ENCODE assay signal across 26 cellular contexts in genomic region chr3:143824675-143825074, GRCh38. TPM values are rescaled to one million over a fixed set of nuclear protein-coding genes. Genes with fewer than 3 reads are reported as not detected.
DNase-seq lines count a peak whose midpoint lies in the region; ATAC-seq, FAIRE-seq and TF ChIP-seq lines count a peak whose summit lies in the region.
"Had no signal": no experiment of that assay in that cellular context is flagged by ENCODE, and none has a peak within 500 bp of the region (broad histone marks: within the 10 kb centered on the region; RNA-seq: fewer than 3 reads in every experiment).

No MANE protein-coding gene starts in this region.

- no peak overlapping the region for H3K4ac ChIP-seq in neuronal stem cell (ENCODE audit: low read length)

- H3K4me2 ChIP-seq in GM12878 (ENCODE audit: control insufficient read depth, insufficient read depth) (peak overlapping the region; percentile 8; the same call in 1 of the 2 replicates), neuronal stem cell (ENCODE audit: insufficient read depth, low read length, poor library complexity, severe bottlenecking) (no peak overlapping the region)

- BruUV-seq in GM12878 (replicated peaks; lab: Mats Ljungman, UMichigan) = no TSS peak

- H2AFZ ChIP-seq in GM12878 (ENCODE audit: control insufficient read depth, low read depth, low read length) (no peak overlapping the region), neuronal stem cell (ENCODE audit: low read length) (no peak overlapping the region)

- no peaks in the 10 kb centered on the region for H3K9me3 ChIP-seq in CD8-positive, alpha-beta memory T cell (ENCODE audit: low read length)
- H3K9me3 ChIP-seq in GM12878 (replicated peaks; ENCODE audit: control insufficient read depth, insufficient read depth, low read length) = peaks cover 2% of the 10 kb centered on the region; the same call in 2 of the 3 replicates
- H3K9me3 ChIP-seq in left lung = no peaks in the 10 kb centered on the region
- H3K9me3 ChIP-seq in neuronal stem cell (replicated peaks in 1 of 2; ENCODE audit: control insufficient read depth in 2 of 2, insufficient read depth in 1 of 2, low read depth in 1 of 2, low read length in 2 of 2) = no peaks in the 10 kb centered on the region
- H3K9me3 ChIP-seq: body of pancreas, neutrophil, SJCRH30, thoracic aorta had no signal

- DNase-seq in AG10803 (ENCODE audit: low read depth) (peak; percentile 84), GM12878 (ENCODE audit: low read depth, low spot score) (no peak), left lung (no peak), neuronal stem cell (ENCODE audit: low spot score) (no peak)
- DNase-seq in CD8-positive, alpha-beta memory T cell = no peak
- no peak for DNase-seq in activated CD4-positive, alpha-beta T cell treated with anti-CD3 and anti-CD28 coated beads, Interleukin-2, amount 10 ng/mL, durations not matched to agents 7 days and 5 days
- no peak for DNase-seq in activated naive CD8-positive, alpha-beta T cell treated with anti-CD3 and anti-CD28 coated beads for 36 hours
- DNase-seq: ACHN; activated CD4-positive, alpha-beta T cell treated with anti-CD3 and anti-CD28 coated beads for 4 hours; activated CD8-positive, alpha-beta memory T cell treated with anti-CD3 and anti-CD28 coated beads, Interleukin-2, amount 10 ng/mL, durations not matched to agents 7 days and 5 days; activated naive CD8-positive, alpha-beta T cell treated with anti-CD3 and anti-CD28 coated beads, Interleukin-2, amount 10 ng/mL, durations not matched to agents 7 days and 5 days; body of pancreas; effector memory CD8-positive, alpha-beta T cell; Karpas-422; NCI-H1048; NCI-H2029 treated with DMSO at 0.1 percent for 48 hours; NCI-H510A; NK-92 treated with Interleukin-12 subunit alpha and Interleukin-12 subunit beta, amount 100 ng/mL, for 24 hours; SJCRH30; small intestine; stimulated activated CD4-positive, alpha-beta T cell treated with anti-CD3 and anti-CD28 coated beads, Interleukin-2, amount 100 ng/mL, for 48 hours; stimulated activated naive CD4-positive, alpha-beta T cell; T-cell had no signal

- no peak overlapping the region for H3K14ac ChIP-seq in neuronal stem cell (ENCODE audit: low read length)

- H3K27ac Mint-ChIP-seq in CD8-positive, alpha-beta memory T cell = peak overlapping the region in 1 of 8 donors; percentile 83
- no peak overlapping the region for H3K27ac Mint-ChIP-seq in activated CD4-positive, alpha-beta T cell treated with anti-CD3 and anti-CD28 coated beads, Interleukin-2, amount 10 ng/mL, durations not matched to agents 7 days and 5 days
- no peak overlapping the region for H3K27ac Mint-ChIP-seq in activated naive CD8-positive, alpha-beta T cell treated with anti-CD3 and anti-CD28 coated beads for 36 hours
- H3K27ac Mint-ChIP-seq: activated CD8-positive, alpha-beta memory T cell treated with anti-CD3 and anti-CD28 coated beads, Interleukin-2, amount 10 ng/mL, durations not matched to agents 7 days and 5 days; activated naive CD8-positive, alpha-beta T cell treated with anti-CD3 and anti-CD28 coated beads, Interleukin-2, amount 10 ng/mL, durations not matched to agents 7 days and 5 days had no signal

- no peak overlapping the region for H3K4me3 ChIP-seq in AG10803 (ENCODE audit: low read length)
- H3K4me3 ChIP-seq in CD8-positive, alpha-beta memory T cell (ENCODE audit: low read length) = no peak overlapping the region
- no peak overlapping the region for H3K4me3 ChIP-seq in GM12878
- no peak overlapping the region for H3K4me3 ChIP-seq in left lung
- H3K4me3 ChIP-seq in neuronal stem cell (ENCODE audit: low read length in 2 of 2) = no peak overlapping the region
- H3K4me3 ChIP-seq: body of pancreas, SJCRH30, thoracic aorta had no signal

- 100% methylated on average over 2 of the region's 2 CpGs for WGBS in GM12878 (ENCODE audit: insufficient coverage, insufficient replicate concordance, low lambda C conversion rate, missing lambda C conversion rate)
- WGBS in neuronal stem cell (ENCODE audit: extremely low coverage in 2 of 2, insufficient read length in 2 of 2, insufficient replicate concordance in 1 of 2), 2 donors = no CpG with 5 or more reads among the region's 2 CpGs

- intact Hi-C loops in GM12878 (cut with micrococcal nuclease; ENCODE audit: unreplicated experiment) (no loop called here), left lung (cut with DNase I) (no loop called here)

- peak overlapping the region in 5 of 7 donors; percentile 18 to 61 (median 28) for H3K4me3 Mint-ChIP-seq in CD8-positive, alpha-beta memory T cell
- no peak overlapping the region for H3K4me3 Mint-ChIP-seq in activated CD4-positive, alpha-beta T cell treated with anti-CD3 and anti-CD28 coated beads, Interleukin-2, amount 10 ng/mL, durations not matched to agents 7 days and 5 days
- no peak overlapping the region for H3K4me3 Mint-ChIP-seq in activated naive CD8-positive, alpha-beta T cell treated with anti-CD3 and anti-CD28 coated beads for 36 hours
- H3K4me3 Mint-ChIP-seq: activated CD8-positive, alpha-beta memory T cell treated with anti-CD3 and anti-CD28 coated beads, Interleukin-2, amount 10 ng/mL, durations not matched to agents 7 days and 5 days; activated naive CD8-positive, alpha-beta T cell treated with anti-CD3 and anti-CD28 coated beads, Interleukin-2, amount 10 ng/mL, durations not matched to agents 7 days and 5 days had no signal

- H3K9ac ChIP-seq in GM12878 (ENCODE audit: control insufficient read depth, insufficient read depth, low read length) (no peak overlapping the region), neuronal stem cell (ENCODE audit: low read depth, low read length, poor library complexity) (no peak overlapping the region)

- no peaks in the 10 kb centered on the region for H3K27me3 ChIP-seq in CD8-positive, alpha-beta memory T cell (ENCODE audit: insufficient read depth, low read length, poor library complexity, severe bottlenecking)
- no peaks in the 10 kb centered on the region for H3K27me3 ChIP-seq in GM12878 (replicated peaks in 1 of 2; ENCODE audit: control insufficient read depth in 2 of 2, insufficient read depth in 2 of 2, low read length in 1 of 2)
- H3K27me3 ChIP-seq in left lung = no peaks in the 10 kb centered on the region
- no peaks in the 10 kb centered on the region for H3K27me3 ChIP-seq in neuronal stem cell (ENCODE audit: control insufficient read depth in 3 of 3, insufficient read depth in 3 of 3, low read depth in 1 of 3, low read length in 3 of 3)
- H3K27me3 ChIP-seq: body of pancreas, neutrophil had no signal

- TF ChIP-seq EP300 in GM12878 (IDR thresholded peaks at IDR 0.05; ENCODE audit: borderline replicate concordance in 1 of 2, control insufficient read depth in 1 of 2, low read depth in 2 of 2, low read length in 2 of 2) = no peak

- H3K23ac ChIP-seq in neuronal stem cell (ENCODE audit: low read depth, low read length, poor library complexity) = no peak overlapping the region

- H2AK5ac ChIP-seq in neuronal stem cell (ENCODE audit: low read depth, low read length) = no peak overlapping the region

- no peak overlapping the region for H3K27ac ChIP-seq in CD8-positive, alpha-beta memory T cell (ENCODE audit: low read depth, low read length)
- H3K27ac ChIP-seq in GM12878 (ENCODE audit: control insufficient read depth, insufficient read depth) (no peak overlapping the region), left lung (peak overlapping the region; percentile 13 to 76), neuronal stem cell (replicated peaks; ENCODE audit: low read length) (no peak overlapping the region)
- H3K27ac ChIP-seq: body of pancreas, SJCRH30, thoracic aorta had no signal

- TF ChIP-seq POLR2A in GM12878 (IDR thresholded peaks at IDR 0.05; ENCODE audit: low read depth, low read length) = no peak

- no peak overlapping the region for H2BK5ac ChIP-seq in neuronal stem cell (ENCODE audit: low read length)

- H4K91ac ChIP-seq in neuronal stem cell (ENCODE audit: low read depth, low read length, poor library complexity) = no peak overlapping the region

- no peak overlapping the region for H2BK120ac ChIP-seq in neuronal stem cell (ENCODE audit: low read depth, low read length)

- no peak overlapping the region for H3K18ac ChIP-seq in neuronal stem cell (ENCODE audit: low read length)

- no peak for TF ChIP-seq RAD21 in GM12878 (IDR thresholded peaks at IDR 0.05; ENCODE audit: insufficient read depth, low read depth, low read length)

- no peaks in the 10 kb centered on the region for H3K9me3 Mint-ChIP-seq in CD8-positive, alpha-beta memory T cell
- H3K9me3 Mint-ChIP-seq in activated CD4-positive, alpha-beta T cell treated with anti-CD3 and anti-CD28 coated beads, Interleukin-2, amount 10 ng/mL, durations not matched to agents 7 days and 5 days = peaks cover 12% of the 10 kb centered on the region
- H3K9me3 Mint-ChIP-seq in activated naive CD8-positive, alpha-beta T cell treated with anti-CD3 and anti-CD28 coated beads for 36 hours = peaks cover 14% of the 10 kb centered on the region

- peaks cover 0 to 2% of the 10 kb centered on the region in 2 donors for H3K27me3 Mint-ChIP-seq in CD8-positive, alpha-beta memory T cell
- no peaks in the 10 kb centered on the region for H3K27me3 Mint-ChIP-seq in activated CD4-positive, alpha-beta T cell treated with anti-CD3 and anti-CD28 coated beads, Interleukin-2, amount 10 ng/mL, durations not matched to agents 7 days and 5 days
- H3K27me3 Mint-ChIP-seq in activated naive CD8-positive, alpha-beta T cell treated with anti-CD3 and anti-CD28 coated beads for 36 hours = no peaks in the 10 kb centered on the region
- H3K27me3 Mint-ChIP-seq: activated CD8-positive, alpha-beta memory T cell treated with anti-CD3 and anti-CD28 coated beads, Interleukin-2, amount 10 ng/mL, durations not matched to agents 7 days and 5 days; activated naive CD8-positive, alpha-beta T cell treated with anti-CD3 and anti-CD28 coated beads, Interleukin-2, amount 10 ng/mL, durations not matched to agents 7 days and 5 days; effector memory CD8-positive, alpha-beta T cell; T-cell had no signal

- TF ChIP-seq CTCF in AG10803 (conservative IDR thresholded peaks at IDR 0.05; ENCODE audit: low read length) (no peak), GM12878 (IDR thresholded peaks at IDR 0.05 in 2 of 3, conservative IDR thresholded peaks at IDR 0.05 in 1 of 3; ENCODE audit: control insufficient read depth in 2 of 3, extremely low read depth in 1 of 3, insufficient read depth in 1 of 3, low read depth in 3 of 3, low read length in 3 of 3) (no peak), left lung (IDR thresholded peaks at IDR 0.05) (no peak)

- no peak for FAIRE-seq in GM12878 (lab: Jason Lieb, UNC)
- FAIRE-seq: small intestine had no signal

- RAD21 ChIA-PET in GM12878 (lab: Charles Lee; ENCODE audit: unreplicated experiment) = no interaction called here

- H3K79me2 ChIP-seq in GM12878 (ENCODE audit: control insufficient read depth, insufficient read depth, low read length) = no peaks in the 10 kb centered on the region

- peaks cover 3 to 12% (median 4%) of the 10 kb centered on the region in 3 donors for H3K36me3 Mint-ChIP-seq in CD8-positive, alpha-beta memory T cell
- peaks cover 24% of the 10 kb centered on the region for H3K36me3 Mint-ChIP-seq in activated CD4-positive, alpha-beta T cell treated with anti-CD3 and anti-CD28 coated beads, Interleukin-2, amount 10 ng/mL, durations not matched to agents 7 days and 5 days (ENCODE audit: low read depth)
- H3K36me3 Mint-ChIP-seq in activated naive CD8-positive, alpha-beta T cell treated with anti-CD3 and anti-CD28 coated beads for 36 hours = peaks cover 16% of the 10 kb centered on the region

- H4K8ac ChIP-seq in neuronal stem cell (ENCODE audit: low read depth, low read length) = no peak overlapping the region

- POLR2A ChIA-PET in CD8-positive, alpha-beta memory T cell (lab: Charles Lee) = interaction anchor here (0.8 kb wide), 1 partner anchor 146 kb away, joined by 3 read pairs; no protein-coding TSS in a partner anchor
- POLR2A ChIA-PET in GM12878 (lab: Charles Lee) = no interaction called here
- POLR2A ChIA-PET in activated CD4-positive, alpha-beta T cell treated with anti-CD3 and anti-CD28 coated beads, Interleukin-2, amount 10 ng/mL, durations not matched to agents 7 days and 5 days (lab: Charles Lee) = interaction anchor here (0.6 kb wide), 1 partner anchor 118 kb away, joined by 3 read pairs; no protein-coding TSS in a partner anchor

- no peak overlapping the region for H2BK12ac ChIP-seq in neuronal stem cell (ENCODE audit: low read length)

- no peak overlapping the region for H2BK15ac ChIP-seq in neuronal stem cell (ENCODE audit: low read length)

- no peaks in the 10 kb centered on the region for H3K79me1 ChIP-seq in neuronal stem cell (ENCODE audit: low read depth, low read length)

- SMC1A ChIA-PET in GM12878 (lab: Charles Lee; ENCODE audit: uncharacterized antibody, unreplicated experiment) = interaction anchor here (0.9 kb wide), 1 partner anchor 46 kb away, joined by 3 read pairs; no protein-coding TSS in a partner anchor

- CTCF ChIA-PET in CD8-positive, alpha-beta memory T cell (lab: Charles Lee) = interaction anchor here (0.7 to 1.2 kb wide), 4 partner anchors 9 to 49 kb away, joined by 3 read pairs; no protein-coding TSS in a partner anchor
- CTCF ChIA-PET in GM12878 (lab: Yijun Ruan, JAX) = interaction anchor here (0.8 to 1.8 kb wide), 2 partner anchors 47 to 60 kb away, joined by 3 read pairs; no protein-coding TSS in a partner anchor
- CTCF ChIA-PET in activated CD4-positive, alpha-beta T cell treated with anti-CD3 and anti-CD28 coated beads, Interleukin-2, amount 10 ng/mL, durations not matched to agents 7 days and 5 days (lab: Charles Lee) = interaction anchor here (0.6 kb wide), 1 partner anchor 83 kb away, joined by 3 read pairs; no protein-coding TSS in a partner anchor

- H3K4me1 Mint-ChIP-seq in CD8-positive, alpha-beta memory T cell = peaks cover 28 to 70% (median 42%) of the 10 kb centered on the region in 3 donors
- peaks cover 50% of the 10 kb centered on the region for H3K4me1 Mint-ChIP-seq in activated CD4-positive, alpha-beta T cell treated with anti-CD3 and anti-CD28 coated beads, Interleukin-2, amount 10 ng/mL, durations not matched to agents 7 days and 5 days
- H3K4me1 Mint-ChIP-seq in activated naive CD8-positive, alpha-beta T cell treated with anti-CD3 and anti-CD28 coated beads for 36 hours = peaks cover 19% of the 10 kb centered on the region

- ATAC-seq in GM12878 (no peak), left lung (no peak), HG02885 (IDR thresholded peaks at IDR 0.05; ENCODE audit: poor library complexity, unreplicated experiment) (no peak)
- ATAC-seq: body of pancreas had no signal

- in situ Hi-C loops in GM12878 (cut with MboI) = no loop called here

- peaks cover 16% of the 10 kb centered on the region for H3K4me1 ChIP-seq in CD8-positive, alpha-beta memory T cell (ENCODE audit: insufficient read depth, low read length)
- peaks cover 21% of the 10 kb centered on the region for H3K4me1 ChIP-seq in GM12878 (ENCODE audit: control insufficient read depth, insufficient read depth, low read length)
- peaks cover under 1 to 63% of the 10 kb centered on the region in 2 donors for H3K4me1 ChIP-seq in left lung
- H3K4me1 ChIP-seq in neuronal stem cell (ENCODE audit: control insufficient read depth in 2 of 2, insufficient read depth in 1 of 2, low read depth in 1 of 2, low read length in 2 of 2) = peaks cover 0 to 6% of the 10 kb centered on the region in 2 donors
- H3K4me1 ChIP-seq: body of pancreas, SJCRH30 had no signal

- no peaks in the 10 kb centered on the region for H3K36me3 ChIP-seq in CD8-positive, alpha-beta memory T cell (ENCODE audit: insufficient read depth, low read length)
- H3K36me3 ChIP-seq in GM12878 (ENCODE audit: control insufficient read depth in 2 of 2, insufficient read depth in 2 of 2, low read length in 1 of 2) (no peaks in the 10 kb centered on the region), left lung (no peaks in the 10 kb centered on the region), neuronal stem cell (replicated peaks in 1 of 2; ENCODE audit: control insufficient read depth in 2 of 2, insufficient read depth in 2 of 2, low read length in 2 of 2) (no peaks in the 10 kb centered on the region)
- H3K36me3 ChIP-seq: neutrophil, SJCRH30, thoracic aorta had no signal

- H4K20me1 ChIP-seq in GM12878 (ENCODE audit: control insufficient read depth, insufficient read depth) = no peaks in the 10 kb centered on the region

RNA-seq across cellular contexts. Expression of gene SLC9A9, which starts 23.6 kb away (rescaled TPM):
- total RNA-seq in CD8-positive, alpha-beta memory T cell = 1 to 10 TPM; 1.2 to 2.2 TPM
- 18.0 TPM for polyA plus RNA-seq in CD8-positive, alpha-beta memory T cell
- total RNA-seq in GM12878 (2013; cell fraction: nucleolus; rRNA removed) = 54.3 and 56.4 TPM in 2 replicates
- total RNA-seq in GM12878 (2014; rRNA removed) (8.9 and 11.5 TPM in 2 replicates), GM12878 (2014; rRNA removed; fragmentation: Illumina TruSeq; extraction: Trizol) (9.7 and 13.6 TPM in 2 replicates), GM12878 (2021) (7.4 and 8.8 TPM in 2 replicates), left lung (10 to 100 TPM; 15.7 to 17.9 TPM)
- polyA plus RNA-seq in GM12878 (2011; ENCODE audit: low read depth) = 11.7 TPM
- polyA plus RNA-seq in GM12878 (2011; rRNA removed) (3.5 and 5.3 TPM in 2 replicates), GM12878 (2014; fragmentation: Illumina TruSeq; extraction: Trizol) (8.2 and 10.3 TPM in 2 replicates), GM12878 (2014; fragmentation: Nextera tagmentation; extraction: Ambion mirVana) (10 to 100 TPM; 10.7 to 14.2 TPM), GM12878 (2014; rRNA removed) (6.3 and 8.1 TPM in 2 replicates), GM12878 (2016; fragmentation: Nextera tagmentation; extraction: Ambion mirVana) (10 to 100 TPM; 12.5 to 13.2 TPM)
- 1.6 and 3.1 TPM in 2 replicates for polyA plus RNA-seq in GM12878 (2011; cell fraction: cytosol; rRNA removed)
- 2.0 and 3.0 TPM in 2 replicates for polyA plus RNA-seq in GM12878 (2011; cell fraction: nucleus; rRNA removed)
- polyA plus RNA-seq in GM12878 (2012) = 6.7 and 8.2 TPM in 2 replicates
- polyA minus RNA-seq in GM12878 (2011; rRNA and poly(A)+ RNA removed) = 9.3 and 11.1 TPM in 2 replicates
- 0.67 and 1.7 TPM in 2 replicates for polyA minus RNA-seq in GM12878 (2011; cell fraction: cytosol; rRNA and poly(A)+ RNA removed)
- 11.0 and 12.1 TPM in 2 replicates for polyA minus RNA-seq in GM12878 (2011; cell fraction: nucleus; rRNA and poly(A)+ RNA removed)
- 0.52 TPM for polyA plus RNA-seq in neuronal stem cell (2013, experiment 1 of 2)
- 0.51 TPM for polyA plus RNA-seq in neuronal stem cell (2013, experiment 2 of 2)
- total RNA-seq in activated CD4-positive, alpha-beta T cell treated with anti-CD3 and anti-CD28 coated beads, Interleukin-2, amount 10 ng/mL, durations not matched to agents 7 days and 5 days = 10 to 100 TPM; 13.8 to 16.4 TPM
- 1 to 10 TPM; 2.1 to 2.3 TPM for total RNA-seq in activated naive CD8-positive, alpha-beta T cell treated with anti-CD3 and anti-CD28 coated beads for 36 hours

Comparison
In these comparisons a context has a peak if more than half of its experiments do, and no peak if none do; other contexts are left out.
1. H3K27ac ChIP-seq: peak in left lung (2 of 2); none in CD8-positive, alpha-beta memory T cell (single experiment), GM12878 (single experiment) and neuronal stem cell (single experiment).
2. H3K4me3 Mint-ChIP-seq: peak in CD8-positive, alpha-beta memory T cell (5 of 7); none in activated CD4-positive, alpha-beta T cell treated with anti-CD3 and anti-CD28 coated beads, Interleukin-2, amount 10 ng/mL, durations not matched to agents 7 days and 5 days (single experiment) and activated naive CD8-positive, alpha-beta T cell treated with anti-CD3 and anti-CD28 coated beads for 36 hours (single experiment).